Comparison of ENCODE assay signal across 27 cellular contexts in the genomic region with DNA sequence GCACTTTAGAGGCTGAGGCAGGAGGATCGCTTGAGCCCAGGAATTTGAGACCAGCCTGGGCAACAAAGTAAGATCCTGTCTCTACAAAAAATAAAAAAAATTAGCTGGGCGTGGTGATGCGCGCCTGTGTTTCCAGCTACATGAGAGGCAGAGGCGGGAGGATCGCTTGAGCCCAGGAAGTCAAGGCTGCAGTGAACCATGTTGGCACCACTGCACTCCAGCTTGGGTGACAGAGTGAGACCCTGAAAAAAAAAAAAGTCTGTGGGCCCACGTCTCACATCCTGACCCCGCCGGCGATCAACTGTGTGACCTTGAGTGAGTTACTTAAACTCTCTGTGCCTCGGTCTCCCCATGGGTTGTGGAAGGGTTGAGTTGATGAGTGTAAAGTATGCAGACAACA. TPM values are rescaled to one million over a fixed set of nuclear protein-coding genes. Genes with fewer than 3 reads are reported as not detected.
DNase-seq lines count a peak whose midpoint lies in the region; ATAC-seq and TF ChIP-seq lines count a peak whose summit lies in the region.
"Had no signal": no experiment of that assay in that cellular context is flagged by ENCODE, and none has a peak within 500 bp of the region (broad histone marks: within the 10 kb centered on the region; RNA-seq: fewer than 3 reads in every experiment).

No MANE protein-coding gene starts in this region.

- no peaks in the 10 kb centered on the region for H3F3A ChIP-seq in neural cell (ENCODE audit: insufficient read depth, low read length, poor library complexity, severe bottlenecking)

- H3K4me3 Mint-ChIP-seq in stimulated activated naive B cell treated with anti-CD40 and anti-IgM and Interleukin-4, amounts not matched to agents 10 μg/mL and 1 μg/mL and 100 μg/mL, for 72 hours, result no peak overlapping the region
- H3K4me3 Mint-ChIP-seq: CD14-positive monocyte; CD4-positive, alpha-beta memory T cell; CD4-positive, CD25-positive, alpha-beta regulatory T cell; CD8-positive, alpha-beta memory T cell had no signal

- TF ChIP-seq CTCF in neural cell (IDR thresholded peaks at IDR 0.05; ENCODE audit: poor library complexity, severe bottlenecking), result no peak

- no peak for TF ChIP-seq RAD21 in neural cell (conservative IDR thresholded peaks at IDR 0.05)

- peaks cover 12% of the 10 kb centered on the region; the same call in 1 of the 2 replicates for H3K4me1 ChIP-seq in iPS-20b (ENCODE audit: insufficient read depth, low read length)
- H3K4me1 ChIP-seq: BE2C, BLaER1 had no signal

- H3K9ac ChIP-seq in iPS-20b (ENCODE audit: low read depth, low read length), result peak overlapping the region; percentile 25; the same call in 1 of the 2 replicates
- no peak overlapping the region for H3K9ac ChIP-seq in neural cell (ENCODE audit: low read length)
- H3K9ac ChIP-seq: BLaER1 had no signal

- H3K9me2 ChIP-seq in neural cell (ENCODE audit: insufficient read depth, low read length), result no peaks in the 10 kb centered on the region

- no peak overlapping the region for H3K4me2 ChIP-seq in neural cell (ENCODE audit: low read length)
- H3K4me2 ChIP-seq: BLaER1 had no signal

- no peaks in the 10 kb centered on the region for H3K9me3 Mint-ChIP-seq in stimulated activated naive B cell treated with anti-CD40 and anti-IgM and Interleukin-4, amounts not matched to agents 10 μg/mL and 1 μg/mL and 100 μg/mL, for 72 hours
- H3K9me3 Mint-ChIP-seq: CD4-positive, alpha-beta memory T cell; CD4-positive, CD25-positive, alpha-beta regulatory T cell; CD8-positive, alpha-beta memory T cell had no signal

- H3K36me3 ChIP-seq in iPS-20b (ENCODE audit: insufficient read depth, low read depth, low read length) (no peaks in the 10 kb centered on the region), neural cell (ENCODE audit: insufficient read depth, low read length) (no peaks in the 10 kb centered on the region)
- H3K36me3 ChIP-seq: BE2C, BLaER1 had no signal

- TF ChIP-seq EP300 in neural cell (conservative IDR thresholded peaks at IDR 0.05; ENCODE audit: poor library complexity, severe bottlenecking), result no peak

- H3K27ac ChIP-seq in iPS-20b (ENCODE audit: low read length) (no peak overlapping the region), neural cell (ENCODE audit: low read length) (peak overlapping the region; percentile 81)
- H3K27ac ChIP-seq: BLaER1 had no signal

- peak overlapping the region; percentile 25 for H3K27ac Mint-ChIP-seq in stimulated activated naive B cell treated with anti-CD40 and anti-IgM and Interleukin-4, amounts not matched to agents 10 μg/mL and 1 μg/mL and 100 μg/mL, for 72 hours
- H3K27ac Mint-ChIP-seq: CD14-positive monocyte; CD8-positive, alpha-beta memory T cell had no signal

- peaks cover 7 to 20% of the 10 kb centered on the region in 2 donors for H3K27me3 Mint-ChIP-seq in stimulated activated naive B cell treated with anti-CD40 and anti-IgM and Interleukin-4, amounts not matched to agents 10 μg/mL and 1 μg/mL and 100 μg/mL, for 72 hours

- H3K27me3 ChIP-seq in iPS-20b (ENCODE audit: insufficient read depth, low read length), result peaks cover 16% of the 10 kb centered on the region
- no peaks in the 10 kb centered on the region for H3K27me3 ChIP-seq in neural cell (ENCODE audit: insufficient read depth, low read depth, low read length)
- H3K27me3 ChIP-seq: BLaER1 had no signal

- H3K79me2 ChIP-seq in neural cell (replicated peaks; ENCODE audit: insufficient read depth, low read length), result no peaks in the 10 kb centered on the region

- no peaks in the 10 kb centered on the region for H4K20me1 ChIP-seq in neural cell (ENCODE audit: insufficient read depth)
- H4K20me1 ChIP-seq: BLaER1 had no signal

- peaks cover 2 to 6% of the 10 kb centered on the region in 2 donors for H3K36me3 Mint-ChIP-seq in stimulated activated naive B cell treated with anti-CD40 and anti-IgM and Interleukin-4, amounts not matched to agents 10 μg/mL and 1 μg/mL and 100 μg/mL, for 72 hours
- H3K36me3 Mint-ChIP-seq: CD14-positive monocyte; CD4-positive, alpha-beta memory T cell; CD4-positive, CD25-positive, alpha-beta regulatory T cell had no signal

- no peak for ATAC-seq in stimulated activated naive B cell treated with anti-CD40 and anti-IgM and Interleukin-4, amounts not matched to agents 10 μg/mL and 1 μg/mL and 100 μg/mL, for 72 hours (replicated peaks)
- ATAC-seq in GM19328 (IDR thresholded peaks at IDR 0.05; ENCODE audit: unreplicated experiment), result no peak
- no peak for ATAC-seq in HG02588 (IDR thresholded peaks at IDR 0.05; ENCODE audit: unreplicated experiment)
- ATAC-seq: GM12878 had no signal

- DNase-seq in retina (peak; percentile 6), occipital lobe (lab: John Stamatoyannopoulos, UW) (no peak)
- no peak for DNase-seq in stimulated activated naive B cell treated with anti-CD40 and anti-IgM and Interleukin-4, amounts not matched to agents 10 μg/mL and 1 μg/mL and 100 μg/mL, for 72 hours
- DNase-seq: 8988T; ACHN; BE2C; C1 segment of cervical spinal cord; CD4-positive, alpha-beta memory T cell; CD4-positive, CD25-positive, alpha-beta regulatory T cell; CD8-positive, alpha-beta memory T cell; COR-L47; DMS 273 treated with DMSO at 0.1 percent for 48 hours; DMS153; DMS53; DMS79; DND-41; EL; GDM1 had no signal

- H3K4me3 ChIP-seq in iPS-20b (ENCODE audit: low read length), result no peak overlapping the region
- no peak overlapping the region for H3K4me3 ChIP-seq in neural cell (ENCODE audit: low read length)
- H3K4me3 ChIP-seq: BLaER1, GM12878 had no signal

- no peaks in the 10 kb centered on the region for H3K9me3 ChIP-seq in iPS-20b (ENCODE audit: insufficient read depth, low read depth, low read length)
- no peaks in the 10 kb centered on the region for H3K9me3 ChIP-seq in neural cell (ENCODE audit: low read length)
- H3K9me3 ChIP-seq: BE2C, BLaER1 had no signal

- H2AFZ ChIP-seq in neural cell (ENCODE audit: low read depth, low read length), result no peak overlapping the region

- peaks cover 10 to 12% of the 10 kb centered on the region in 2 donors for H3K4me1 Mint-ChIP-seq in stimulated activated naive B cell treated with anti-CD40 and anti-IgM and Interleukin-4, amounts not matched to agents 10 μg/mL and 1 μg/mL and 100 μg/mL, for 72 hours
- H3K4me1 Mint-ChIP-seq: CD4-positive, alpha-beta memory T cell; CD8-positive, alpha-beta memory T cell had no signal

TF ChIP-seq in neural cell, 6 proteins besides CTCF, POLR2A, EP300 and RAD21:
- TF ChIP-seq EZH2 (IDR thresholded peaks at IDR 0.05; ENCODE audit: borderline replicate concordance, insufficient read depth, low read length, poor library complexity, severe bottlenecking) (no peak), POLR2AphosphoS5 (IDR thresholded peaks at IDR 0.05) (no peak), TAF1 (IDR thresholded peaks at IDR 0.05; ENCODE audit: low read depth) (no peak), SMC3 (conservative IDR thresholded peaks at IDR 0.05; ENCODE audit: poor library complexity) (no peak), MXI1 (conservative IDR thresholded peaks at IDR 0.05; ENCODE audit: poor library complexity, severe bottlenecking) (no peak)
- TF ChIP-seq, protein P1, sequence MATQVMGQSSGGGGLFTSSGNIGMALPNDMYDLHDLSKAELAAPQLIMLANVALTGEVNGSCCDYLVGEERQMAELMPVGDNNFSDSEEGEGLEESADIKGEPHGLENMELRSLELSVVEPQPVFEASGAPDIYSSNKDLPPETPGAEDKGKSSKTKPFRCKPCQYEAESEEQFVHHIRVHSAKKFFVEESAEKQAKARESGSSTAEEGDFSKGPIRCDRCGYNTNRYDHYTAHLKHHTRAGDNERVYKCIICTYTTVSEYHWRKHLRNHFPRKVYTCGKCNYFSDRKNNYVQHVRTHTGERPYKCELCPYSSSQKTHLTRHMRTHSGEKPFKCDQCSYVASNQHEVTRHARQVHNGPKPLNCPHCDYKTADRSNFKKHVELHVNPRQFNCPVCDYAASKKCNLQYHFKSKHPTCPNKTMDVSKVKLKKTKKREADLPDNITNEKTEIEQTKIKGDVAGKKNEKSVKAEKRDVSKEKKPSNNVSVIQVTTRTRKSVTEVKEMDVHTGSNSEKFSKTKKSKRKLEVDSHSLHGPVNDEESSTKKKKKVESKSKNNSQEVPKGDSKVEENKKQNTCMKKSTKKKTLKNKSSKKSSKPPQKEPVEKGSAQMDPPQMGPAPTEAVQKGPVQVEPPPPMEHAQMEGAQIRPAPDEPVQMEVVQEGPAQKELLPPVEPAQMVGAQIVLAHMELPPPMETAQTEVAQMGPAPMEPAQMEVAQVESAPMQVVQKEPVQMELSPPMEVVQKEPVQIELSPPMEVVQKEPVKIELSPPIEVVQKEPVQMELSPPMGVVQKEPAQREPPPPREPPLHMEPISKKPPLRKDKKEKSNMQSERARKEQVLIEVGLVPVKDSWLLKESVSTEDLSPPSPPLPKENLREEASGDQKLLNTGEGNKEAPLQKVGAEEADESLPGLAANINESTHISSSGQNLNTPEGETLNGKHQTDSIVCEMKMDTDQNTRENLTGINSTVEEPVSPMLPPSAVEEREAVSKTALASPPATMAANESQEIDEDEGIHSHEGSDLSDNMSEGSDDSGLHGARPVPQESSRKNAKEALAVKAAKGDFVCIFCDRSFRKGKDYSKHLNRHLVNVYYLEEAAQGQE (IDR thresholded peaks at IDR 0.05; ENCODE audit: borderline replicate concordance), result no peak

RNA-seq across cellular contexts. Expression of a gene that starts 12.7 kb away (rescaled TPM):
- polyA plus RNA-seq in neural cell, result 6.4 and 8.0 TPM in 2 replicates
- 39.9 and 44.6 TPM in 2 replicates for polyA minus RNA-seq in neural cell
- 14.3 TPM for total RNA-seq in occipital lobe

RNA-seq across cellular contexts. Expression of a gene that starts 48.2 kb away (rescaled TPM):
- polyA plus RNA-seq in neural cell, result 0.11 TPM in 1 of 2 replicates, not detected in the other
- not detected in 2 replicates for polyA minus RNA-seq in neural cell
- not detected for total RNA-seq in occipital lobe
- total RNA-seq: A673, G401 had no signal
- polyA plus RNA-seq: CD14-positive monocyte; CD8-positive, alpha-beta memory T cell had no signal
